ENCODE assay signal across 8 cellular contexts in the genomic region with DNA sequence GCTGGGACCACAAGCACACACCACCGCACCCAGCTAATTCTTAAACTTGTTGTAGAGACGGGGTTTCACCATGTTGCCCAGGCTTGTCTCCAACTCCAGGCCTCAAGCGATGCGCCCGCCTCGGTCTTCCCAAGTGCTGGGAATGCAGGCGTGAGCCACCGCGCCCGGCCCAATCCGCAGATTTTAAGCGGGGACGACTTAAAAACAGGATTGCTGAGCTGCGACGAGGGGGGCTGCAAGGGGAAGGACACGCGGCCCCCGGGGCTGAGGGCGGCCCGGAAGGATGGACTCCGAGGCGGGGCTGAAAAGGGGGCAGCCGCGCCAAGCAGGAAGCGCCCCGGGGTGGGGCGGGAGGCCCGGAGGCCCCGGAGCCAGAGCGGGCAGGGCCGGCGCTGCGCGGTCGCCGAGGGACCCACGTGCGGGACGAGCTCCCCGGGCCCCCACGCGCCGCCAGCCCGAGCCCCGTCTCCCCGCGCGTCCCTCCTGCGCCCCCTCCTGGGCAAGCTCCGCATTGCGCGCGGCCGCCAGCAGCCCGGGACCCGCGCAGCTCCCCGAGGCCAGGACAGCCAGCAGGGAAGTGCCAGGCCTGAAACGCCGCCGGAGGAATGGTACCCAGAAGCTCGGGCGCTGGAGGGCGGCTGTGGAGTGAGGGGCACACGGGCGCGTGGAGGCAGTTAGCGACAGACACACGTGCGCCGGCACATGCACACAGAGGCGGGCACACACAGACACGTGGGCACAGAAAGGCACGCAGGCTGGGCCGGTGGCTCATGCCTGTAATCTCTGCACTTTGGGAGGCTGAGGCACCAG. TPM values are rescaled to one million over a fixed set of nuclear protein-coding genes. Genes with fewer than 3 reads are reported as not detected.
DNase-seq lines count a peak whose midpoint lies in the region; ATAC-seq and TF ChIP-seq lines count a peak whose summit lies in the region.

No MANE protein-coding gene starts in this region.

- H3K9ac ChIP-seq in HUES64 (ENCODE audit: low read depth, low read length) = peak overlapping the region; percentile 66

- TF ChIP-seq CTCF in hepatocyte (IDR thresholded peaks at IDR 0.05; ENCODE audit: poor library complexity) = peak; percentile 62

- H3K9me2 ChIP-seq in hepatocyte (replicated peaks; ENCODE audit: insufficient read depth) = no peaks in the 10 kb centered on the region

- no peak overlapping the region for H3K27ac ChIP-seq in HUES64 (ENCODE audit: low read depth, low read length)
- H3K27ac ChIP-seq in hepatocyte = no peak overlapping the region

- ATAC-seq in GM21381 (IDR thresholded peaks at IDR 0.05; ENCODE audit: unreplicated experiment) = no peak
- ATAC-seq in HG02852 (IDR thresholded peaks at IDR 0.05; ENCODE audit: unreplicated experiment) = no peak

- WGBS in HUES64 = 17% methylated on average over 75 of the region's 75 CpGs
- 39% methylated on average over 32 of the region's 75 CpGs for WGBS in hepatocyte (ENCODE audit: low lambda C conversion rate, missing lambda C conversion rate)

- H3K36me3 ChIP-seq in HUES64 (ENCODE audit: insufficient read depth, low read length) = no peaks in the 10 kb centered on the region
- no peaks in the 10 kb centered on the region for H3K36me3 ChIP-seq in hepatocyte (replicated peaks; ENCODE audit: insufficient read depth, low read depth)

- H3K9me3 ChIP-seq in HUES64 (ENCODE audit: insufficient read depth, low read depth, low read length) = no peaks in the 10 kb centered on the region
- H3K9me3 ChIP-seq in hepatocyte (ENCODE audit: low read depth) = no peaks in the 10 kb centered on the region

- H3K4me1 ChIP-seq in HUES64 (ENCODE audit: insufficient read depth, low read length) (peaks cover 13% of the 10 kb centered on the region), hepatocyte (ENCODE audit: insufficient read depth) (peaks cover 31% of the 10 kb centered on the region)

- H3K27me3 ChIP-seq in HUES64 (ENCODE audit: insufficient read depth, low read length) = peaks cover 28% of the 10 kb centered on the region
- peaks cover 3% of the 10 kb centered on the region for H3K27me3 ChIP-seq in hepatocyte

- peak overlapping the region; percentile 83 for H3K4me2 ChIP-seq in hepatocyte

- H3K79me2 ChIP-seq in hepatocyte = no peaks in the 10 kb centered on the region

- DNase-seq in D341Med (ENCODE audit: low spot score) = peak; percentile 95
- peak; percentile 58 for DNase-seq in T-helper 22 cell (ENCODE audit: low read depth)
- peak in 51 of 58 donors; percentile 16 to 73 (median 53) for DNase-seq in anterior cingulate cortex (lab: John Stamatoyannopoulos, UW)
- peak; percentile 86 for DNase-seq in hepatocyte (ENCODE audit: low spot score)
- no peak for DNase-seq in skeletal muscle cell (ENCODE audit: low read depth)

- no peaks in the 10 kb centered on the region for H4K20me1 ChIP-seq in hepatocyte (ENCODE audit: insufficient read depth, poor library complexity, severe bottlenecking)

- H2AFZ ChIP-seq in hepatocyte = no peak overlapping the region

- H3K4me3 ChIP-seq in HUES64 (ENCODE audit: low read length) (peak overlapping the region; percentile 33), hepatocyte (no peak overlapping the region), skeletal muscle cell (ENCODE audit: low read depth, low read length) (peak overlapping the region; percentile 30)

RNA-seq across cellular contexts. Expression of a gene that starts 5.5 kb away (rescaled TPM):
- 19.7 TPM for polyA plus RNA-seq in HUES64 (2013, experiment 1 of 2)
- 19.4 TPM for polyA plus RNA-seq in HUES64 (2013, experiment 2 of 2)
- total RNA-seq in hepatocyte = 41.0 and 45.6 TPM in 2 replicates
- polyA plus RNA-seq in hepatocyte = 52.3 and 52.5 TPM in 2 replicates

RNA-seq across cellular contexts. Expression of a gene that starts 25.6 kb away (rescaled TPM):
- 1.2 TPM for polyA plus RNA-seq in HUES64 (2013, experiment 1 of 2)
- 2.0 TPM for polyA plus RNA-seq in HUES64 (2013, experiment 2 of 2)
- total RNA-seq in hepatocyte = not detected in 2 replicates
- not detected in 2 replicates for polyA plus RNA-seq in hepatocyte

RNA-seq across cellular contexts. Expression of a gene that starts 41.1 kb away (rescaled TPM):
- 0.05 TPM for polyA plus RNA-seq in HUES64 (2013, experiment 1 of 2)
- polyA plus RNA-seq in HUES64 (2013, experiment 2 of 2) = 0.51 TPM
- not detected in 2 replicates for total RNA-seq in hepatocyte
- 0.07 TPM in 1 of 2 replicates, not detected in the other for polyA plus RNA-seq in hepatocyte
